ENCODE assay signal across 17 cellular contexts in the genomic region with DNA sequence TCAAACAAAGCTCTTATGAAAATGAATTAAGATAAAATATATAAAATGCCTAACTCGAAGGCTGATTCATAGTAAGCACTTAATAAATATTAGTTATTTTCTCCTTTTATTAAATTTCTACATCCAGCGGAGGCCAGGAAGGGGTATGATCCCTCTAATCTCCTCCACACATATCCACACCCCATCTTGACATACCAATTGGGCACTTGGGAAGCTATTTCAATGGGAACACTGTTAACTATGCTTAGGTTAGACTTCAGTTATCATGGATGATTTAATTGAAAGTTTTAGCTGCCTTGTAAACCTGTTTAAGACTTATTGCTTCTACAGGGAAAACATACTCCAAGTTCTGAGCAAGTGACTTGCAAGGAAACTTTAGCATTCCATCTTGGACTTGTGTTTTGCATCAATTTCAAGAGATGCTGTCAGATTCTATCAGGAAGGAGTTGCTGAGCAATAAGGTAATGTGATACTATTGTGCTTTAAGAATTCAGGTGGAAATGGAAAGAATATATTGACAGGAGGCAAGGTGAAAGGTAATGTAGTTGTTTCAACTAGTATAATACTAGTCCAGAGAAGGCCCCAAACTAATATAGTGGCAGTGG.
A peak's percentile ranks its signal among the peaks of the same experiment; 100 is the strongest.
DNase-seq lines count a peak whose midpoint lies in the region; ATAC-seq and TF ChIP-seq lines count a peak whose summit lies in the region.
"Had no signal": no experiment of that assay in that cellular context is flagged by ENCODE, and none has a peak within 500 bp of the region (broad histone marks: within the 10 kb centered on the region; RNA-seq: fewer than 3 reads in every experiment).

No MANE protein-coding gene starts in this region.

- TF ChIP-seq EP300 in upper lobe of left lung (IDR thresholded peaks at IDR 0.05) = no peak

- 79 to 87% methylated on average over 2 of the region's 2 CpGs for WGBS in upper lobe of left lung, 2 donors

- DNase-seq in cardiac muscle cell (ENCODE audit: low read depth in 1 of 2, low spot score in 1 of 2) = no peak
- DNase-seq in right atrium auricular region (ENCODE audit: low spot score) = no peak
- no peak for DNase-seq in left lung
- no peak for DNase-seq in upper lobe of left lung
- DNase-seq in SHP77 (lab: John Stamatoyannopoulos, UW) = no peak
- DNase-seq: 8988T; ACHN; C1 segment of cervical spinal cord; Calu3; CD4-positive, alpha-beta T cell; DMS 273 treated with DMSO at 0.1 percent for 48 hours; GOT3; H9 had no signal

- H3K27ac ChIP-seq in cardiac muscle cell (peak overlapping the region; percentile 5), right atrium auricular region (no peak overlapping the region), left lung (peak overlapping the region in 1 of 2 donors; percentile 14), upper lobe of left lung (peak overlapping the region in 3 of 4 donors; percentile 5 to 35 (median 6))
- H3K27ac ChIP-seq: HL-60 had no signal

- H3K36me3 ChIP-seq in cardiac muscle cell (no peaks in the 10 kb centered on the region), right atrium auricular region (no peaks in the 10 kb centered on the region), left lung (no peaks in the 10 kb centered on the region), upper lobe of left lung (no peaks in the 10 kb centered on the region)

- peaks cover 78% of the 10 kb centered on the region for H3K4me1 ChIP-seq in cardiac muscle cell (ENCODE audit: low read depth)
- H3K4me1 ChIP-seq in right atrium auricular region = peaks cover 0 to 34% of the 10 kb centered on the region in 2 donors
- H3K4me1 ChIP-seq in left lung = peaks cover 22 to 41% of the 10 kb centered on the region in 2 donors
- peaks cover 33 to 53% (median 47%) of the 10 kb centered on the region in 4 donors for H3K4me1 ChIP-seq in upper lobe of left lung

- no peak for TF ChIP-seq CTCF in cardiac muscle cell (IDR thresholded peaks at IDR 0.05; ENCODE audit: low read depth, low read length)
- no peak for TF ChIP-seq CTCF in right atrium auricular region (IDR thresholded peaks at IDR 0.05)
- TF ChIP-seq CTCF in left lung (IDR thresholded peaks at IDR 0.05) = no peak
- TF ChIP-seq CTCF in upper lobe of left lung (IDR thresholded peaks at IDR 0.05) = no peak

- H3K9me3 ChIP-seq in cardiac muscle cell (ENCODE audit: low read depth) = no peaks in the 10 kb centered on the region
- H3K9me3 ChIP-seq in right atrium auricular region = no peaks in the 10 kb centered on the region
- no peaks in the 10 kb centered on the region for H3K9me3 ChIP-seq in left lung
- no peaks in the 10 kb centered on the region for H3K9me3 ChIP-seq in upper lobe of left lung

- ATAC-seq in SK-N-SH treated with all-trans-retinoic acid at 6 μM for 48 hours (peak; percentile 60), left lung (peak; percentile 69), upper lobe of left lung (ENCODE audit: low FRiP score in 2 of 2) (peak in 1 of 2 donors; percentile 74), HG03571 (IDR thresholded peaks at IDR 0.05; ENCODE audit: unreplicated experiment) (no peak), HG03025 (IDR thresholded peaks at IDR 0.05; ENCODE audit: low FRiP score, unreplicated experiment) (no peak)

- intact Hi-C loops in left lung (cut with DNase I) = no loop called here

- TF ChIP-seq POLR2A in upper lobe of left lung (IDR thresholded peaks at IDR 0.05) = no peak

- H3K4me3 ChIP-seq in cardiac muscle cell (no peak overlapping the region), right atrium auricular region (no peak overlapping the region), left lung (no peak overlapping the region), upper lobe of left lung (no peak overlapping the region)

- H3K27me3 ChIP-seq in cardiac muscle cell = no peaks in the 10 kb centered on the region
- H3K27me3 ChIP-seq in right atrium auricular region = no peaks in the 10 kb centered on the region
- H3K27me3 ChIP-seq in left lung = no peaks in the 10 kb centered on the region
- H3K27me3 ChIP-seq in upper lobe of left lung = no peaks in the 10 kb centered on the region

TF ChIP-seq in SK-N-SH treated with all-trans-retinoic acid at 6 μM for 48 hours, 23 proteins besides CTCF, POLR2A, EP300 and RAD21:
- TF ChIP-seq TOX (CRISPR knock-in tag; IDR thresholded peaks at IDR 0.05; ENCODE audit: borderline replicate concordance) = 0 out of 2 replicates have a peak, but pooled peaks have one; percentile 19
- TF ChIP-seq CREB5 (CRISPR knock-in tag; IDR thresholded peaks at IDR 0.05; ENCODE audit: low read depth) = no peak

Comparison
In these comparisons a context has a peak if more than half of its experiments do, and no peak if none do; other contexts are left out.
1. H3K27ac ChIP-seq: peak in cardiac muscle cell (single experiment) and upper lobe of left lung (3 of 4); none in right atrium auricular region (0 of 2).
2. ATAC-seq: peak in SK-N-SH treated with all-trans-retinoic acid at 6 μM for 48 hours (single experiment) and left lung (single experiment); none in HG03571 (single experiment) and HG03025 (single experiment).